In genomic region chr13:110458017-110458416, GRCh38 we compare ENCODE assay signal across 21 cellular contexts.
"Had no signal": no experiment of that assay in that cellular context is flagged by ENCODE, and none has a peak within 500 bp of the region (broad histone marks: within the 10 kb centered on the region; RNA-seq: fewer than 3 reads in every experiment).

No MANE protein-coding gene starts in this region.

- H3K9me3 Mint-ChIP-seq: activated CD4-positive, alpha-beta T cell treated with anti-CD3 and anti-CD28 coated beads, Interleukin-2, amount 10 ng/mL, durations not matched to agents 7 days and 5 days; activated T-cell treated with anti-CD3 and anti-CD28 coated beads, Interleukin-2, amount 50 U/mL, for 72 hours; central memory CD8-positive, alpha-beta T cell; dendritic cell treated with granulocyte-macrophage colony-stimulating factor and Interleukin-4, amounts not matched to agents 40 ng/mL and 50 ng/mL, for 4 days; effector memory CD8-positive, alpha-beta T cell; naive B cell; T-helper 2 cell treated with Interferon-gamma antibody and Interleukin-4, amounts not matched to agents 5 μg/mL and 100 μg/mL, for 36 hours had no signal

- H3K27me3 ChIP-seq: brain microvascular endothelial cell, gastrocnemius medialis, heart right ventricle, right atrium auricular region, stomach, thyroid gland, uterus had no signal

- ATAC-seq: activated T-cell treated with anti-CD3 and anti-CD28 coated beads, Interleukin-2, amount 50 U/mL, for 72 hours; effector memory CD8-positive, alpha-beta T cell; gastrocnemius medialis had no signal

- DNase-seq: activated CD4-positive, alpha-beta T cell treated with anti-CD3 and anti-CD28 coated beads, Interleukin-2, amount 10 ng/mL, durations not matched to agents 7 days and 5 days; activated CD8-positive, alpha-beta memory T cell treated with anti-CD3 and anti-CD28 coated beads, Interleukin-2, amount 50 U/mL, for 48 hours; activated gamma-delta T cell; activated T-cell treated with anti-CD3 and anti-CD28 coated beads, Interleukin-2, amount 50 U/mL, for 72 hours; brain microvascular endothelial cell; effector memory CD8-positive, alpha-beta T cell; gastrocnemius medialis; heart right ventricle; naive B cell; small intestine; stimulated activated CD4-positive, alpha-beta T cell treated with anti-CD3 and anti-CD28 coated beads, Interleukin-4, amount 100 ng/mL, for 4 hours; stimulated activated CD8-positive, alpha-beta memory T cell treated with anti-CD3 and anti-CD28 coated beads, Interleukin-4, amount 100 ng/mL, for 48 hours; stomach; thyroid gland; uterus had no signal

- H3K9me3 ChIP-seq: gastrocnemius medialis, heart right ventricle, neutrophil, right atrium auricular region, stomach, thyroid gland, uterus had no signal

- H3K36me3 ChIP-seq: gastrocnemius medialis, neutrophil, uterus had no signal

- H3K4me1 ChIP-seq: gastrocnemius medialis, right atrium auricular region, thyroid gland, uterus had no signal

- H3K36me3 Mint-ChIP-seq: activated naive CD8-positive, alpha-beta T cell; naive B cell had no signal

- H3K27ac ChIP-seq: brain microvascular endothelial cell, gastrocnemius medialis, heart right ventricle, neutrophil, right atrium auricular region, thyroid gland, uterus had no signal

- H3K27ac Mint-ChIP-seq: activated CD4-positive, alpha-beta T cell treated with anti-CD3 and anti-CD28 coated beads, Interleukin-2, amount 10 ng/mL, durations not matched to agents 7 days and 5 days; activated naive CD8-positive, alpha-beta T cell; activated T-cell treated with anti-CD3 and anti-CD28 coated beads, Interleukin-2, amount 50 U/mL, for 72 hours; dendritic cell treated with granulocyte-macrophage colony-stimulating factor and Interleukin-4, amounts not matched to agents 40 ng/mL and 50 ng/mL, for 4 days; effector memory CD8-positive, alpha-beta T cell; T-helper 2 cell treated with Interferon-gamma antibody and Interleukin-4, amounts not matched to agents 5 μg/mL and 100 μg/mL, for 36 hours had no signal

- H3K4me3 ChIP-seq: gastrocnemius medialis, heart right ventricle, right atrium auricular region, stomach, thyroid gland, uterus had no signal

- H3K4me3 Mint-ChIP-seq: activated CD4-positive, alpha-beta T cell treated with anti-CD3 and anti-CD28 coated beads, Interleukin-2, amount 10 ng/mL, durations not matched to agents 7 days and 5 days; activated naive CD8-positive, alpha-beta T cell; activated T-cell treated with anti-CD3 and anti-CD28 coated beads, Interleukin-2, amount 50 U/mL, for 72 hours; central memory CD8-positive, alpha-beta T cell; dendritic cell treated with granulocyte-macrophage colony-stimulating factor and Interleukin-4, amounts not matched to agents 40 ng/mL and 50 ng/mL, for 4 days; effector memory CD8-positive, alpha-beta T cell; naive B cell; T-helper 2 cell treated with Interferon-gamma antibody and Interleukin-4, amounts not matched to agents 5 μg/mL and 100 μg/mL, for 36 hours had no signal
